18 cellular contexts compared by ENCODE assay signal in genomic region chr9:33250458-33250995, GRCh38. TPM values are rescaled to one million over a fixed set of nuclear protein-coding genes. Genes with fewer than 3 reads are reported as not detected.
DNase-seq lines count a peak whose midpoint lies in the region; ATAC-seq and TF ChIP-seq lines count a peak whose summit lies in the region.
"Had no signal": no experiment of that assay in that cellular context is flagged by ENCODE, and none has a peak within 500 bp of the region (broad histone marks: within the 10 kb centered on the region; RNA-seq: fewer than 3 reads in every experiment).

No MANE protein-coding gene starts in this region.

- H3K36me3 ChIP-seq in GM23338 (ENCODE audit: insufficient read depth): peaks cover 21% of the 10 kb centered on the region
- H3K36me3 ChIP-seq in right lobe of liver: peaks cover 3 to 29% (median 20%) of the 10 kb centered on the region in 4 donors

- H3K36me3 Mint-ChIP-seq in GM23338 (ENCODE audit: low read depth): peaks cover 24% of the 10 kb centered on the region
- peaks cover 26% of the 10 kb centered on the region for H3K36me3 Mint-ChIP-seq in activated naive CD8-positive, alpha-beta T cell treated with anti-CD3 and anti-CD28 coated beads for 36 hours

- no peak for DNase-seq in AG04450 (ENCODE audit: low read depth, low spot score)
- DNase-seq in GM23338 (ENCODE audit: low spot score): no peak
- DNase-seq in cardiac fibroblast (ENCODE audit: low read depth in 2 of 2): peak; percentile 48 to 69
- no peak for DNase-seq in right lobe of liver
- no peak for DNase-seq in activated naive CD8-positive, alpha-beta T cell treated with anti-CD3 and anti-CD28 coated beads for 36 hours
- DNase-seq in HuH-7.5 (ENCODE audit: low spot score): no peak
- DNase-seq: activated naive CD8-positive, alpha-beta T cell treated with anti-CD3 and anti-CD28 coated beads, Interleukin-2, amount 10 ng/mL, durations not matched to agents 7 days and 5 days; C1 segment of cervical spinal cord; effector memory CD4-positive, alpha-beta T cell; mucosa of descending colon; upper lobe of left lung had no signal

- no peak for TF ChIP-seq CTCF in AG04450 (IDR thresholded peaks at IDR 0.05; ENCODE audit: low read depth, low read length)
- TF ChIP-seq CTCF in GM23338 (conservative IDR thresholded peaks at IDR 0.05; ENCODE audit: low read depth in 2 of 2): no peak
- TF ChIP-seq CTCF in cardiac fibroblast (IDR thresholded peaks at IDR 0.05; ENCODE audit: low read depth, low read length): no peak
- TF ChIP-seq CTCF in right lobe of liver (IDR thresholded peaks at IDR 0.05): no peak

- H2AFZ ChIP-seq in GM23338: no peak overlapping the region

- no peaks in the 10 kb centered on the region for H3K4me1 Mint-ChIP-seq in GM23338
- H3K4me1 Mint-ChIP-seq in activated naive CD8-positive, alpha-beta T cell treated with anti-CD3 and anti-CD28 coated beads for 36 hours: no peaks in the 10 kb centered on the region

- no peaks in the 10 kb centered on the region for H3F3A ChIP-seq in GM23338 (replicated peaks; ENCODE audit: low read depth)

- no peaks in the 10 kb centered on the region for H3K9me2 ChIP-seq in GM23338 (ENCODE audit: insufficient read depth)

- CTCF ChIA-PET in AG04450 (lab: Charles Lee): no interaction called here

- 50% methylated on average over 1 of the region's 1 CpG for WGBS in right lobe of liver (ENCODE audit: insufficient coverage, low coverage, low lambda C conversion rate, missing lambda C conversion rate)

- H3K4me3 ChIP-seq in AG04450 (ENCODE audit: low read depth, low read length) (no peak overlapping the region), GM23338 (no peak overlapping the region), cardiac fibroblast (replicated peaks in 1 of 2; ENCODE audit: low read depth in 2 of 2, low read length in 2 of 2) (no peak overlapping the region), right lobe of liver (no peak overlapping the region)
- H3K4me3 ChIP-seq: HAP-1, mucosa of descending colon, right atrium auricular region, upper lobe of left lung had no signal

- H3K79me2 ChIP-seq in GM23338 (replicated peaks; ENCODE audit: insufficient read depth): no peaks in the 10 kb centered on the region

- H3K9me3 ChIP-seq in AG04450 (ENCODE audit: control insufficient read depth, insufficient read depth, low read length) (no peaks in the 10 kb centered on the region), right lobe of liver (no peaks in the 10 kb centered on the region)
- H3K9me3 ChIP-seq: HAP-1, mucosa of descending colon, right atrium auricular region, upper lobe of left lung had no signal

- POLR2A ChIA-PET in AG04450 (lab: Yijun Ruan, JAX): no interaction called here

- no peak overlapping the region for H3K4me3 Mint-ChIP-seq in GM23338
- no peak overlapping the region for H3K4me3 Mint-ChIP-seq in activated naive CD8-positive, alpha-beta T cell treated with anti-CD3 and anti-CD28 coated beads for 36 hours
- H3K4me3 Mint-ChIP-seq: activated naive CD8-positive, alpha-beta T cell treated with anti-CD3 and anti-CD28 coated beads, Interleukin-2, amount 10 ng/mL, durations not matched to agents 7 days and 5 days had no signal

- H4K20me1 ChIP-seq in GM23338 (replicated peaks; ENCODE audit: insufficient read depth): no peaks in the 10 kb centered on the region; the same call in 1 of the 2 replicates

- H3K4me2 ChIP-seq in GM23338: no peak overlapping the region

- no peaks in the 10 kb centered on the region for H3K9me3 Mint-ChIP-seq in GM23338
- H3K9me3 Mint-ChIP-seq in activated naive CD8-positive, alpha-beta T cell treated with anti-CD3 and anti-CD28 coated beads for 36 hours: no peaks in the 10 kb centered on the region
- H3K9me3 Mint-ChIP-seq: activated naive CD8-positive, alpha-beta T cell treated with anti-CD3 and anti-CD28 coated beads, Interleukin-2, amount 10 ng/mL, durations not matched to agents 7 days and 5 days; IgD-negative memory B cell had no signal

- intact Hi-C loops in right lobe of liver (cut with DNase I): no loop called here

- peaks cover 9% of the 10 kb centered on the region for H3K27me3 Mint-ChIP-seq in GM23338 (ENCODE audit: insufficient read depth, low read depth, poor library complexity)
- H3K27me3 Mint-ChIP-seq in activated naive CD8-positive, alpha-beta T cell treated with anti-CD3 and anti-CD28 coated beads for 36 hours: no peaks in the 10 kb centered on the region
- H3K27me3 Mint-ChIP-seq: activated naive CD8-positive, alpha-beta T cell treated with anti-CD3 and anti-CD28 coated beads, Interleukin-2, amount 10 ng/mL, durations not matched to agents 7 days and 5 days; IgD-negative memory B cell had no signal

- H3K4me1 ChIP-seq in GM23338 (ENCODE audit: insufficient read depth) (no peaks in the 10 kb centered on the region), right lobe of liver (no peaks in the 10 kb centered on the region)
- H3K4me1 ChIP-seq: HAP-1, right atrium auricular region, upper lobe of left lung had no signal

- H3K27ac ChIP-seq in AG04450 (ENCODE audit: low read depth, low read length) (peak overlapping the region; percentile 61), GM23338 (ENCODE audit: low read depth) (no peak overlapping the region), right lobe of liver (no peak overlapping the region)
- H3K27ac ChIP-seq: right atrium auricular region, upper lobe of left lung had no signal

- H3K27ac Mint-ChIP-seq in GM23338: peak overlapping the region; percentile 60; the same call in 1 of the 2 replicates
- H3K27ac Mint-ChIP-seq in activated naive CD8-positive, alpha-beta T cell treated with anti-CD3 and anti-CD28 coated beads for 36 hours: no peak overlapping the region

- no peak for TF ChIP-seq POLR2A in right lobe of liver (IDR thresholded peaks at IDR 0.05)

- ATAC-seq in GM23338: no peak
- ATAC-seq in right lobe of liver: peak in 3 of 4 donors; percentile 14 to 57 (median 50)
- no peak for ATAC-seq in activated CD4-positive, CD25-positive, alpha-beta regulatory T cell treated with anti-CD3 and anti-CD28 coated beads, Interleukin-2, amount 50 U/mL, for 24 hours
- no peak for ATAC-seq in GM21717 (IDR thresholded peaks at IDR 0.05; ENCODE audit: unreplicated experiment)

- H3K27me3 ChIP-seq in AG04450 (ENCODE audit: control insufficient read depth, insufficient read depth, low read length) (no peaks in the 10 kb centered on the region), GM23338 (ENCODE audit: insufficient read depth) (no peaks in the 10 kb centered on the region), right lobe of liver (no peaks in the 10 kb centered on the region)
- H3K27me3 ChIP-seq: right atrium auricular region, upper lobe of left lung had no signal

TF ChIP-seq in GM23338, 12 proteins besides CTCF, POLR2A, EP300 and RAD21 (continues in another document):
- no peak for TF ChIP-seq ZNF331 (CRISPR knock-in tag; IDR thresholded peaks at IDR 0.05; ENCODE audit: low read depth)
- no peak for TF ChIP-seq POLR2AphosphoS5 (IDR thresholded peaks at IDR 0.05; ENCODE audit: low read depth)
- no peak for TF ChIP-seq EZH2phosphoT487 (IDR thresholded peaks at IDR 0.05; ENCODE audit: unreplicated experiment)

RNA-seq across cellular contexts. Expression of gene SPINK4, which starts 10.6 kb away (rescaled TPM):
- polyA plus RNA-seq in AG04450 (2011; rRNA removed): not detected in 2 replicates
- polyA minus RNA-seq in AG04450 (2011; rRNA and poly(A)+ RNA removed): not detected in 2 replicates
- total RNA-seq in GM23338 (2014; rRNA removed; shearing (Covaris generic)): not detected in 2 replicates
- not detected in 2 replicates for polyA plus RNA-seq in GM23338 (2016; fragmentation: Nextera tagmentation; extraction: Ambion mirVana)
- total RNA-seq in right lobe of liver: not detected
- not detected for total RNA-seq in activated naive CD8-positive, alpha-beta T cell treated with anti-CD3 and anti-CD28 coated beads for 36 hours
- total RNA-seq: activated CD8-positive, alpha-beta memory T cell treated with anti-CD3 and anti-CD28 coated beads for 36 hours; activated naive CD8-positive, alpha-beta T cell treated with anti-CD3 and anti-CD28 coated beads, Interleukin-2, amount 10 ng/mL, durations not matched to agents 7 days and 5 days; right atrium auricular region; T-helper 2 cell treated with Interferon-gamma antibody and Interleukin-4, amounts not matched to agents 100 ng/mL and 5 ng/mL, for 36 hours; upper lobe of left lung had no signal
- polyA plus RNA-seq: IgD-negative memory B cell had no signal

RNA-seq across cellular contexts. Expression of gene BAG1, which starts 14.0 kb away (rescaled TPM):
- 26.4 and 31.7 TPM in 2 replicates for polyA plus RNA-seq in AG04450 (2011; rRNA removed)
- polyA minus RNA-seq in AG04450 (2011; rRNA and poly(A)+ RNA removed): 7.8 and 8.5 TPM in 2 replicates
- total RNA-seq in GM23338 (2014; rRNA removed; shearing (Covaris generic)): 44.0 and 55.4 TPM in 2 replicates
- polyA plus RNA-seq in GM23338 (2016; fragmentation: Nextera tagmentation; extraction: Ambion mirVana): 39.2 and 44.7 TPM in 2 replicates
- 10 to 100 TPM; 28.8 to 42.6 (median 38.1) TPM for total RNA-seq in right lobe of liver
- 10 to 100 TPM; 87.2 to 90.9 TPM for total RNA-seq in activated naive CD8-positive, alpha-beta T cell treated with anti-CD3 and anti-CD28 coated beads for 36 hours

RNA-seq across cellular contexts. Expression of gene CHMP5, which starts 14.3 kb away (rescaled TPM):
- 97.6 and 144 TPM in 2 replicates for polyA plus RNA-seq in AG04450 (2011; rRNA removed)
- polyA minus RNA-seq in AG04450 (2011; rRNA and poly(A)+ RNA removed): 22.0 and 34.4 TPM in 2 replicates
- total RNA-seq in GM23338 (2014; rRNA removed; shearing (Covaris generic)): 30.9 and 33.4 TPM in 2 replicates
- polyA plus RNA-seq in GM23338 (2016; fragmentation: Nextera tagmentation; extraction: Ambion mirVana): 68.5 and 77.8 TPM in 2 replicates
- 10 to 100 TPM; 19.7 to 30.3 (median 26.0) TPM for total RNA-seq in right lobe of liver
- total RNA-seq in activated naive CD8-positive, alpha-beta T cell treated with anti-CD3 and anti-CD28 coated beads for 36 hours: 10 to 100 TPM; 73.9 to 75.4 TPM

RNA-seq across cellular contexts. Expression of gene NFX1, which starts 39.8 kb away (rescaled TPM):
- polyA plus RNA-seq in AG04450 (2011; rRNA removed) (35.9 and 39.2 TPM in 2 replicates), GM23338 (2016; fragmentation: Nextera tagmentation; extraction: Ambion mirVana) (11.9 and 13.9 TPM in 2 replicates)
- 65.9 and 79.1 TPM in 2 replicates for polyA minus RNA-seq in AG04450 (2011; rRNA and poly(A)+ RNA removed)
- 26.1 and 29.7 TPM in 2 replicates for total RNA-seq in GM23338 (2014; rRNA removed; shearing (Covaris generic))
- 10 to 100 TPM; 22.6 to 29.2 (median 24.8) TPM for total RNA-seq in right lobe of liver
- total RNA-seq in activated naive CD8-positive, alpha-beta T cell treated with anti-CD3 and anti-CD28 coated beads for 36 hours: 10 to 100 TPM; 38.9 to 40.8 TPM

Comparison
In these comparisons a context has a peak if more than half of its experiments do, and no peak if none do; other contexts are left out.
1. DNase-seq: peak in cardiac fibroblast (2 of 2); none in AG04450 (single experiment), GM23338 (single experiment), right lobe of liver (0 of 3), activated naive CD8-positive, alpha-beta T cell treated with anti-CD3 and anti-CD28 coated beads for 36 hours (single experiment) and HuH-7.5 (single experiment).
2. ATAC-seq: peak in right lobe of liver (3 of 4); none in GM23338 (single experiment), activated CD4-positive, CD25-positive, alpha-beta regulatory T cell treated with anti-CD3 and anti-CD28 coated beads, Interleukin-2, amount 50 U/mL, for 24 hours (0 of 2) and GM21717 (single experiment).